12 cellular contexts compared by ENCODE assay signal in genomic region chr7:105885386-105886111, GRCh38. TPM values are rescaled to one million over a fixed set of nuclear protein-coding genes. Genes with fewer than 3 reads are reported as not detected.
A peak's percentile ranks its signal among the peaks of the same experiment; 100 is the strongest.
DNase-seq lines count a peak whose midpoint lies in the region; ATAC-seq, FAIRE-seq and TF ChIP-seq lines count a peak whose summit lies in the region.
"Had no signal": no experiment of that assay in that cellular context is flagged by ENCODE, and none has a peak within 500 bp of the region (broad histone marks: within the 10 kb centered on the region; RNA-seq: fewer than 3 reads in every experiment).

No MANE protein-coding gene starts in this region.

- H3K4me3 ChIP-seq in right atrium auricular region, result no peak overlapping the region
- no peak overlapping the region for H3K4me3 ChIP-seq in K562
- H3K4me3 ChIP-seq in thymus (ENCODE audit: low read length), result no peak overlapping the region
- H3K4me3 ChIP-seq: right lobe of liver had no signal

- no peaks in the 10 kb centered on the region for H3K4me1 ChIP-seq in right atrium auricular region
- H3K4me1 ChIP-seq in K562 (replicated peaks in 1 of 2; ENCODE audit: control insufficient read depth in 2 of 2, insufficient read depth in 2 of 2, low read length in 2 of 2), result no peaks in the 10 kb centered on the region
- no peaks in the 10 kb centered on the region for H3K4me1 ChIP-seq in thymus (ENCODE audit: control insufficient read depth, insufficient read depth, low read length)

- BruUV-seq in K562 (replicated peaks; lab: Mats Ljungman, UMichigan), result no TSS peak

- intact Hi-C loops in left ventricle myocardium superior (cut with micrococcal nuclease), result no loop called here
- intact Hi-C loops in K562 (cut with micrococcal nuclease), result no loop called here

- H3K36me3 ChIP-seq in right atrium auricular region (no peaks in the 10 kb centered on the region), K562 (ENCODE audit: control insufficient read depth, insufficient read depth, low read length) (no peaks in the 10 kb centered on the region), thymus (ENCODE audit: control insufficient read depth, insufficient read depth) (no peaks in the 10 kb centered on the region)
- H3K36me3 ChIP-seq: right lobe of liver had no signal

- H3K9me3 ChIP-seq in right atrium auricular region (no peaks in the 10 kb centered on the region), K562 (replicated peaks; ENCODE audit: control insufficient read depth, insufficient read depth, low read depth, low read length) (no peaks in the 10 kb centered on the region), thymus (ENCODE audit: control insufficient read depth) (no peaks in the 10 kb centered on the region)
- H3K9me3 ChIP-seq: right lobe of liver had no signal

- POLR2A ChIA-PET in K562 (lab: Yijun Ruan, JAX), result interaction anchor here (0.8 to 0.9 kb wide), 3 partner anchors 10 to 17 kb away, joined by 3 read pairs; no protein-coding TSS in a partner anchor

- H3K27me3 ChIP-seq in right atrium auricular region (no peaks in the 10 kb centered on the region), K562 (ENCODE audit: control insufficient read depth in 2 of 2, insufficient read depth in 2 of 2, low read length in 2 of 2) (peaks cover 2 to 3% of the 10 kb centered on the region in 2 experiments; a peak in 3 of 5 replicates), thymus (ENCODE audit: control insufficient read depth, insufficient read depth) (no peaks in the 10 kb centered on the region)
- H3K27me3 ChIP-seq: right lobe of liver had no signal

- H2AFZ ChIP-seq in K562 (ENCODE audit: low read depth, low read length), result no peak overlapping the region

- DNase-seq in left ventricle myocardium superior (peak; percentile 38), right atrium auricular region (ENCODE audit: low spot score) (no peak), NCI-H2029 treated with DMSO at 0.1 percent for 48 hours (lab: John Stamatoyannopoulos, UW) (peak; percentile 14), K562 (ENCODE audit: extremely low read depth in 1 of 4, low spot score in 3 of 4) (no peak), T1000 (lab: John Stamatoyannopoulos, UW) (no peak)
- DNase-seq: cerebellar nuclear complex, right lobe of liver, T-helper 9 cell had no signal

- no peak for TF ChIP-seq RAD21 in K562 (CRISPR knock-in tag; conservative IDR thresholded peaks at IDR 0.05 in 1 of 2, IDR thresholded peaks at IDR 0.05 in 1 of 2)

- WGBS in K562 (ENCODE audit: insufficient coverage, low coverage, missing lambda C conversion rate), result under 1% methylated on average over 6 of the region's 6 CpGs
- WGBS in thymus, result 82% methylated on average over 6 of the region's 6 CpGs

- H3K79me2 ChIP-seq in K562 (ENCODE audit: control insufficient read depth, insufficient read depth, low read length), result no peaks in the 10 kb centered on the region

- TF ChIP-seq EP300 in K562 (IDR thresholded peaks at IDR 0.05; ENCODE audit: low read length), result no peak

- CTCF ChIA-PET in K562 (lab: Yijun Ruan, JAX; ENCODE audit: low intra/inter-chr PET ratio), result no interaction called here

- no peak for TF ChIP-seq POLR2A in K562 (conservative IDR thresholded peaks at IDR 0.05)

- H3K27ac ChIP-seq in right atrium auricular region (no peak overlapping the region), K562 (ENCODE audit: extremely low read depth, low read depth, low read length) (no peak overlapping the region), thymus (ENCODE audit: low read depth) (peak overlapping the region; percentile 12)
- H3K27ac ChIP-seq: right lobe of liver had no signal

- H3K9me1 ChIP-seq in K562 (ENCODE audit: control insufficient read depth, insufficient read depth, low read length), result no peaks in the 10 kb centered on the region

- ATAC-seq in left ventricle myocardium superior, result peak; percentile 38
- ATAC-seq in K562, result no peak
- no peak for ATAC-seq in HG03108 (IDR thresholded peaks at IDR 0.05; ENCODE audit: unreplicated experiment)
- ATAC-seq in HG03045 (IDR thresholded peaks at IDR 0.05; ENCODE audit: unreplicated experiment), result no peak
- ATAC-seq: right lobe of liver had no signal

- no peak for FAIRE-seq in K562 (lab: Jason Lieb, UNC)
- FAIRE-seq: GM12891 had no signal

- no peak overlapping the region for H3K4me2 ChIP-seq in K562 (ENCODE audit: insufficient read depth, low read length)

- TF ChIP-seq CTCF in right atrium auricular region (IDR thresholded peaks at IDR 0.05), result no peak
- TF ChIP-seq CTCF in K562 (IDR thresholded peaks at IDR 0.05 in 2 of 3, conservative IDR thresholded peaks at IDR 0.05 in 1 of 3; ENCODE audit: insufficient read depth in 2 of 3, low read depth in 1 of 3, low read length in 3 of 3), result no peak

- no peaks in the 10 kb centered on the region for H4K20me1 ChIP-seq in K562 (replicated peaks; ENCODE audit: control insufficient read depth, insufficient read depth, low read length)

- no peak overlapping the region for H3K9ac ChIP-seq in K562 (ENCODE audit: insufficient read depth in 1 of 2, low read depth in 2 of 2, low read length in 2 of 2)

- in situ Hi-C loops in K562 (cut with MboI), result no loop called here

TF ChIP-seq in K562, 482 proteins besides CTCF, POLR2A, EP300 and RAD21:
- peak; percentile 93 for TF ChIP-seq NFIC (IDR thresholded peaks at IDR 0.05)
- no peak for TF ChIP-seq XRCC4 (IDR thresholded peaks at IDR 0.05; ENCODE audit: extremely low read depth, insufficient read depth, insufficient read length)
- TF ChIP-seq ZNF431 (CRISPR knock-in tag; IDR thresholded peaks at IDR 0.05), result no peak
- TF ChIP-seq LCOR (CRISPR knock-in tag; IDR thresholded peaks at IDR 0.05), result no peak
- TF ChIP-seq TRIM28 (IDR thresholded peaks at IDR 0.05), result no peak
- TF ChIP-seq, protein P1, sequence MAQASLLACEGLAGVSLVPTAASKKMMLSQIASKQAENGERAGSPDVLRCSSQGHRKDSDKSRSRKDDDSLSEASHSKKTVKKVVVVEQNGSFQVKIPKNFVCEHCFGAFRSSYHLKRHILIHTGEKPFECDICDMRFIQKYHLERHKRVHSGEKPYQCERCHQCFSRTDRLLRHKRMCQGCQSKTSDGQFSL (CRISPR knock-in tag; IDR thresholded peaks at IDR 0.05), result no peak
- TF ChIP-seq, protein P1 (tag; IDR thresholded peaks at IDR 0.05), result no peak
- TF ChIP-seq TRIM24 (IDR thresholded peaks at IDR 0.05), result no peak
- no peak for TF ChIP-seq ZNF79 (CRISPR knock-in tag; IDR thresholded peaks at IDR 0.05; ENCODE audit: low read depth)
- no peak for TF ChIP-seq TAF15 (IDR thresholded peaks at IDR 0.05; ENCODE audit: low read depth, low read length)
- TF ChIP-seq, protein P2, sequence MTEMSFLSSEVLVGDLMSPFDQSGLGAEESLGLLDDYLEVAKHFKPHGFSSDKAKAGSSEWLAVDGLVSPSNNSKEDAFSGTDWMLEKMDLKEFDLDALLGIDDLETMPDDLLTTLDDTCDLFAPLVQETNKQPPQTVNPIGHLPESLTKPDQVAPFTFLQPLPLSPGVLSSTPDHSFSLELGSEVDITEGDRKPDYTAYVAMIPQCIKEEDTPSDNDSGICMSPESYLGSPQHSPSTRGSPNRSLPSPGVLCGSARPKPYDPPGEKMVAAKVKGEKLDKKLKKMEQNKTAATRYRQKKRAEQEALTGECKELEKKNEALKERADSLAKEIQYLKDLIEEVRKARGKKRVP (CRISPR knock-in tag; IDR thresholded peaks at IDR 0.05), result no peak
- peak; percentile 68 for TF ChIP-seq NFIX (CRISPR knock-in tag; IDR thresholded peaks at IDR 0.05; ENCODE audit: low read depth)
- no peak for TF ChIP-seq NR4A1 (CRISPR knock-in tag; IDR thresholded peaks at IDR 0.05)
- TF ChIP-seq NR4A1 (tag; IDR thresholded peaks at IDR 0.05), result no peak
TF ChIP-seq in K562: peak in this region for 2.

RNA-seq across cellular contexts. Expression of gene ATXN7L1, which starts 9.2 kb away (rescaled TPM):
- total RNA-seq in left ventricle myocardium superior (3.7 TPM), right atrium auricular region (1 to 10 TPM; 1.7 to 3.2 TPM), K562 (2014; rRNA removed) (6.6 and 9.4 TPM in 2 replicates), K562 (2014; rRNA removed; fragmentation: Illumina TruSeq; extraction: Trizol) (10.3 and 11.9 TPM in 2 replicates), K562 (2015; rRNA removed; fragmentation: Illumina TruSeq; extraction: Trizol) (9.2 and 9.8 TPM in 2 replicates), K562 (2021) (8.9 and 11.2 TPM in 2 replicates)
- 33.1 and 33.6 TPM in 2 replicates for total RNA-seq in K562 (2011; cell fraction: chromatin; rRNA removed; ENCODE audit: low replicate concordance)
- total RNA-seq in K562 (2011; cell fraction: nucleolus; rRNA removed), result 14.2 and 19.1 TPM in 2 replicates
- total RNA-seq in K562 (2011; cell fraction: nucleoplasm; rRNA removed), result 23.5 and 31.5 TPM in 2 replicates
- polyA plus RNA-seq in K562 (2011; rRNA removed) (6.2 and 10.7 TPM in 2 replicates), K562 (2014; fragmentation: Illumina TruSeq; extraction: Trizol) (6.6 and 7.3 TPM in 2 replicates), K562 (2014; fragmentation: Nextera tagmentation; extraction: Ambion mirVana) (10 to 100 TPM in 1 of 2 experiments, 1 to 10 TPM in 1; 9.5 to 10.7 TPM), K562 (2014; rRNA removed) (13.7 and 17.1 TPM in 2 replicates), thymus (7.8 TPM)
- polyA plus RNA-seq in K562 (2011; cell fraction: cytosol; rRNA removed), result 2.9 and 5.1 TPM in 2 replicates
- 6.9 and 8.4 TPM in 2 replicates for polyA plus RNA-seq in K562 (2011; cell fraction: nucleus; rRNA removed)
- polyA plus RNA-seq in K562 (2012), result 5.9 and 9.7 TPM in 2 replicates
- polyA minus RNA-seq in K562 (2011; rRNA and poly(A)+ RNA removed), result 7.9 and 8.8 TPM in 2 replicates
- 2.0 and 3.5 TPM in 2 replicates for polyA minus RNA-seq in K562 (2011; cell fraction: cytosol; rRNA and poly(A)+ RNA removed)
- polyA minus RNA-seq in K562 (2011; cell fraction: nucleus; rRNA and poly(A)+ RNA removed), result 12.4 and 12.9 TPM in 2 replicates

Comparison
In these comparisons a context has a peak if more than half of its experiments do, and no peak if none do; other contexts are left out.
1. DNase-seq: peak in left ventricle myocardium superior (single experiment) and NCI-H2029 treated with DMSO at 0.1 percent for 48 hours (single experiment); none in right atrium auricular region (single experiment), K562 (0 of 4) and T1000 (single experiment).